ENCODE assay signal across 8 cellular contexts in genomic region chr4:153649572-153649991, GRCh38. TPM values are rescaled to one million over a fixed set of nuclear protein-coding genes. Genes with fewer than 3 reads are reported as not detected.
A peak's percentile ranks its signal among the peaks of the same experiment; 100 is the strongest.
DNase-seq lines count a peak whose midpoint lies in the region; ATAC-seq and TF ChIP-seq lines count a peak whose summit lies in the region.
"Had no signal": no experiment of that assay in that cellular context is flagged by ENCODE, and none has a peak within 500 bp of the region (broad histone marks: within the 10 kb centered on the region; RNA-seq: fewer than 3 reads in every experiment).

No MANE protein-coding gene starts in this region.

- TF ChIP-seq POLR2A in HCT116 (IDR thresholded peaks at IDR 0.05; ENCODE audit: borderline replicate concordance, extremely low read depth, insufficient read depth, insufficient read length), result no peak

- H2AFZ ChIP-seq in DND-41 (ENCODE audit: low read depth, low read length) (no peak overlapping the region), HCT116 (ENCODE audit: low read depth, low read length, poor library complexity, severe bottlenecking) (peak overlapping the region; percentile 8)

- no peaks in the 10 kb centered on the region for H3K27me3 Mint-ChIP-seq in activated T-helper 1 cell treated with anti-CD3 and anti-CD28 coated beads, Interleukin-12 subunit alpha, Interleukin-12 subunit beta, Interleukin-2, Interleukin-4 antibody, amounts not matched to agents 30 ng/mL and 10 ng/mL and 1 ng/mL, durations not matched to agents 14 hours and 24 hours and 36 hours (ENCODE audit: insufficient read depth)

- peaks cover 40% of the 10 kb centered on the region for H3K4me1 Mint-ChIP-seq in activated T-helper 1 cell treated with anti-CD3 and anti-CD28 coated beads, Interleukin-12 subunit alpha, Interleukin-12 subunit beta, Interleukin-2, Interleukin-4 antibody, amounts not matched to agents 30 ng/mL and 10 ng/mL and 1 ng/mL, durations not matched to agents 14 hours and 24 hours and 36 hours (ENCODE audit: low read depth)

- H3K27me3 ChIP-seq in DND-41 (ENCODE audit: insufficient read depth, low read length, poor library complexity) (no peaks in the 10 kb centered on the region), HCT116 (ENCODE audit: insufficient read depth, low read length) (no peaks in the 10 kb centered on the region), kidney epithelial cell (ENCODE audit: control insufficient read depth, insufficient read depth, low read length) (no peaks in the 10 kb centered on the region)

- DNase-seq in DND-41 (peak; percentile 29), HCT116 (ENCODE audit: low read depth, low spot score) (peak; percentile 60), SW480 (ENCODE audit: low spot score) (peak; percentile 10), kidney epithelial cell (ENCODE audit: low read depth) (no peak), ureter (ENCODE audit: low spot score) (no peak)
- DNase-seq in activated T-helper 1 cell treated with anti-CD3 and anti-CD28 coated beads, Interleukin-12 subunit alpha, Interleukin-12 subunit beta, Interleukin-2, Interleukin-4 antibody, amounts not matched to agents 30 ng/mL and 10 ng/mL and 1 ng/mL, durations not matched to agents 14 hours and 24 hours and 36 hours (ENCODE audit: low spot score), result no peak
- DNase-seq: NCI-H2029 had no signal

- H3K36me3 ChIP-seq in DND-41 (ENCODE audit: insufficient read depth, low read length) (no peaks in the 10 kb centered on the region), HCT116 (ENCODE audit: control insufficient read depth in 1 of 2, insufficient read depth in 2 of 2, low read length in 2 of 2) (no peaks in the 10 kb centered on the region), kidney epithelial cell (ENCODE audit: control insufficient read depth, insufficient read depth, low read length) (no peaks in the 10 kb centered on the region)

- no peak overlapping the region for H3K4me2 ChIP-seq in DND-41 (ENCODE audit: insufficient read depth, low read length)
- H3K4me2 ChIP-seq in HCT116 (ENCODE audit: low read length), result no peak overlapping the region

- peak; percentile 68 for TF ChIP-seq CTCF in DND-41 (IDR thresholded peaks at IDR 0.05; ENCODE audit: borderline replicate concordance, extremely low read depth, low read length, poor library complexity, severe bottlenecking)
- peak; percentile 40 to 61 (median 58); a peak in 5 of 6 replicates for TF ChIP-seq CTCF in HCT116 (IDR thresholded peaks at IDR 0.05 in 2 of 3, conservative IDR thresholded peaks at IDR 0.05 in 1 of 3; ENCODE audit: borderline replicate concordance in 1 of 3, insufficient read depth in 1 of 3, low read depth in 2 of 3, low read length in 2 of 3)
- TF ChIP-seq CTCF in kidney epithelial cell (IDR thresholded peaks at IDR 0.05; ENCODE audit: insufficient read depth, low read length, poor library complexity, severe bottlenecking), result peak; percentile 31

- H3K4me1 ChIP-seq in DND-41 (ENCODE audit: insufficient read depth, low read length) (peaks cover 23% of the 10 kb centered on the region), HCT116 (ENCODE audit: control insufficient read depth in 1 of 2, insufficient read depth in 2 of 2, low read length in 2 of 2) (no peaks in the 10 kb centered on the region)

- peaks cover 8% of the 10 kb centered on the region for H3K9me3 Mint-ChIP-seq in activated T-helper 1 cell treated with anti-CD3 and anti-CD28 coated beads, Interleukin-12 subunit alpha, Interleukin-12 subunit beta, Interleukin-2, Interleukin-4 antibody, amounts not matched to agents 30 ng/mL and 10 ng/mL and 1 ng/mL, durations not matched to agents 14 hours and 24 hours and 36 hours

- H3K4me3 ChIP-seq in DND-41 (ENCODE audit: low read depth in 1 of 2, low read length in 2 of 2) (no peak overlapping the region), HCT116 (replicated peaks in 1 of 2; ENCODE audit: low read depth in 1 of 2, low read length in 2 of 2) (no peak overlapping the region), kidney epithelial cell (ENCODE audit: low read depth, low read length) (no peak overlapping the region)

- CTCF ChIA-PET in HCT116 (lab: Charles Lee), result interaction anchor here (0.6 to 3.7 kb wide), 8 partner anchors 20 to 566 kb away, joined by 3 to 12 read pairs (median 4); no protein-coding TSS in a partner anchor

- H3K27ac Mint-ChIP-seq in activated T-helper 1 cell treated with anti-CD3 and anti-CD28 coated beads, Interleukin-12 subunit alpha, Interleukin-12 subunit beta, Interleukin-2, Interleukin-4 antibody, amounts not matched to agents 30 ng/mL and 10 ng/mL and 1 ng/mL, durations not matched to agents 14 hours and 24 hours and 36 hours, result no peak overlapping the region

- RAD21 ChIA-PET in HCT116 (lab: Charles Lee; ENCODE audit: low non-redundant PET in 1 of 2, low total read pairs in 2 of 2, uncharacterized antibody in 2 of 2, unreplicated experiment in 2 of 2), result no interaction called here

- TF ChIP-seq RAD21 in HCT116 (IDR thresholded peaks at IDR 0.05; ENCODE audit: low read depth), result peak; percentile 78

- H3K27ac ChIP-seq in DND-41 (ENCODE audit: low read length) (no peak overlapping the region), HCT116 (ENCODE audit: low read depth, low read length) (no peak overlapping the region)

- intact Hi-C loops in HCT116 (cut with micrococcal nuclease), result no loop called here
- intact Hi-C loops in activated T-helper 1 cell treated with anti-CD3 and anti-CD28 coated beads, Interleukin-12 subunit alpha, Interleukin-12 subunit beta, Interleukin-2, Interleukin-4 antibody, amounts not matched to agents 30 ng/mL and 10 ng/mL and 1 ng/mL, durations not matched to agents 14 hours and 24 hours and 36 hours (cut with micrococcal nuclease), result loop anchor here (10.0 kb wide), 1 partner anchor 805 kb away; no protein-coding TSS in a partner anchor

- no peaks in the 10 kb centered on the region for H4K20me1 ChIP-seq in DND-41 (ENCODE audit: insufficient read depth, low read length)
- no peaks in the 10 kb centered on the region for H4K20me1 ChIP-seq in HCT116 (ENCODE audit: insufficient read depth)

- no peaks in the 10 kb centered on the region for H3K9me2 ChIP-seq in HCT116 (ENCODE audit: insufficient read depth)

- H3K79me2 ChIP-seq in DND-41 (ENCODE audit: insufficient read depth, low read length), result no peaks in the 10 kb centered on the region
- H3K79me2 ChIP-seq in HCT116 (ENCODE audit: insufficient read depth, low read length), result no peaks in the 10 kb centered on the region

- no TSS peak for BruUV-seq in HCT116 (replicated peaks; lab: Mats Ljungman, UMichigan)

- peaks cover 3% of the 10 kb centered on the region for H3K9me3 ChIP-seq in DND-41 (ENCODE audit: insufficient read depth, low read length, severe bottlenecking)
- no peaks in the 10 kb centered on the region for H3K9me3 ChIP-seq in HCT116 (ENCODE audit: control insufficient read depth in 1 of 2, insufficient read depth in 1 of 2, low read depth in 1 of 2, low read length in 2 of 2)

- H3K4me3 Mint-ChIP-seq in activated T-helper 1 cell treated with anti-CD3 and anti-CD28 coated beads, Interleukin-12 subunit alpha, Interleukin-12 subunit beta, Interleukin-2, Interleukin-4 antibody, amounts not matched to agents 30 ng/mL and 10 ng/mL and 1 ng/mL, durations not matched to agents 14 hours and 24 hours and 36 hours, result no peak overlapping the region

- H3K9ac ChIP-seq in DND-41 (ENCODE audit: low read depth, low read length), result no peak overlapping the region
- H3K9ac ChIP-seq in HCT116 (ENCODE audit: low read length), result no peak overlapping the region

- POLR2A ChIA-PET in HCT116 (lab: Charles Lee), result no interaction called here

- no peaks in the 10 kb centered on the region for H3K36me3 Mint-ChIP-seq in activated T-helper 1 cell treated with anti-CD3 and anti-CD28 coated beads, Interleukin-12 subunit alpha, Interleukin-12 subunit beta, Interleukin-2, Interleukin-4 antibody, amounts not matched to agents 30 ng/mL and 10 ng/mL and 1 ng/mL, durations not matched to agents 14 hours and 24 hours and 36 hours (ENCODE audit: low read depth)

- ATAC-seq in DND-41 (ENCODE audit: insufficient read depth, low read depth) (peak; percentile 53; the same call in 2 of the 3 replicates), HCT116 (peak; percentile 89), GM18502 (IDR thresholded peaks at IDR 0.05; ENCODE audit: poor library complexity, unreplicated experiment) (no peak)

TF ChIP-seq in HCT116, 20 proteins besides CTCF, POLR2A, EP300 and RAD21:
- peak; percentile 22; the same call in 1 of the 2 replicates for TF ChIP-seq MAX (IDR thresholded peaks at IDR 0.05)
- TF ChIP-seq ZFX (IDR thresholded peaks at IDR 0.05), result no peak
- TF ChIP-seq EZH2 (IDR thresholded peaks at IDR 0.05), result no peak

RNA-seq across cellular contexts. Expression of gene TLR2, which starts 34.5 kb away (rescaled TPM):
- total RNA-seq in HCT116 (2021; ENCODE audit: unreplicated experiment) (0.12 TPM), kidney epithelial cell (17.9 and 18.6 TPM in 2 replicates), ureter (13.9 TPM)
- polyA plus RNA-seq in HCT116 (2012), result not detected in 2 replicates
- 0.49 and 1.0 TPM in 2 replicates for total RNA-seq in activated T-helper 1 cell treated with anti-CD3 and anti-CD28 coated beads, Interleukin-12 subunit alpha, Interleukin-12 subunit beta, Interleukin-2, Interleukin-4 antibody, amounts not matched to agents 30 ng/mL and 10 ng/mL and 1 ng/mL, durations not matched to agents 14 hours and 24 hours and 36 hours

Comparison
In these comparisons a context has a peak if more than half of its experiments do, and no peak if none do; other contexts are left out.
1. DNase-seq: peak in DND-41 (single experiment), HCT116 (single experiment) and SW480 (single experiment); none in kidney epithelial cell (single experiment), ureter (single experiment) and activated T-helper 1 cell treated with anti-CD3 and anti-CD28 coated beads, Interleukin-12 subunit alpha, Interleukin-12 subunit beta, Interleukin-2, Interleukin-4 antibody, amounts not matched to agents 30 ng/mL and 10 ng/mL and 1 ng/mL, durations not matched to agents 14 hours and 24 hours and 36 hours (single experiment).
2. Peak in every context shown above with its lines, with median percentiles within 50 percentile points of each other: CTCF ChIP-seq.